Comparison of ENCODE assay signal across 1 cellular context in the genomic region with DNA sequence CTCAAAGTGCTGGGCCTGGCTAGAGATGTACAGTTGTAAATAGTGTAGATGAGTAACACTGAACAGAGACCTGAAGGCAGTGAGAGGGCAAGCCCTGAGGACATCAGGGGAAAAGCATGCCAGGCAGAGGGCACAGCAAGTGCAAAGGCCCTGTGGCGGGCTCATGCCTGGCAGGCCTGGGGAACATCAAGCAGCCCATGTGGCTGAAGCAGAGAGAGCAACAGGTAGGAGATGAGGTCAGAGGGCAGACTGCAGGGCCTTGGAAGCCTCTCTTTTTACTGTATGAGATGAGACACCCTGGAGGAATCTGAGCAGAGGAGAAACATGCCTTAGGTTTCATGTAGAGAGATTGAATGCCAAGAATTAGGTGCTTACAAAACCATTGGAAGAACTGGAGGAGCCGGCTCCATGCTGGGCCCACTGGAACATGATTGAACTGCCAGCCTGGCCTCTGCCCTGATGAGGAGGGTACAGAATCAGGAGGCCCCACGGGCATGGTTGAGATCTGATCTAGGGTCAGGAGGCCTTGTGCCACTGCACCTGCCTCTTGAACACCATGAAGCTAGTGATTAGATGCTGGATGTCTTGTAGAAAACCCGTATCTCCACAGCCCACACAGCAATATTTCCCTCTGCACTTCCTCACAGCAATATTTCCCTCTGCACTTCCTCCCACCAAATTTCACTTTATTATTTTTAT.
TF ChIP-seq lines count a peak whose summit lies in the region.

No MANE protein-coding gene starts in this region.

TF ChIP-seq in H1, 55 proteins besides CTCF, POLR2A, EP300 and RAD21:
- TF ChIP-seq KDM1A (IDR thresholded peaks at IDR 0.05; ENCODE audit: borderline replicate concordance, low read length) (0 out of 2 replicates have a peak, but pooled peaks have one; percentile 64), ZNF274 (IDR thresholded peaks at IDR 0.05; ENCODE audit: borderline replicate concordance, extremely low read depth, low read length) (no peak), RBBP5 (IDR thresholded peaks at IDR 0.05; ENCODE audit: borderline replicate concordance, low read depth, low read length) (no peak), MAX (IDR thresholded peaks at IDR 0.05) (no peak), YY1 (IDR thresholded peaks at IDR 0.05; ENCODE audit: low read depth, low read length) (no peak), KDM4A (IDR thresholded peaks at IDR 0.05; ENCODE audit: low read depth, low read length, severe bottlenecking) (no peak), JUND (IDR thresholded peaks at IDR 0.05; ENCODE audit: low read length) (no peak)
